Comparison of ENCODE assay signal across 1 cellular context in genomic region chr17:67016039-67016762, GRCh38.
TF ChIP-seq lines count a peak whose summit lies in the region.

No MANE protein-coding gene starts in this region.

TF ChIP-seq in SK-N-SH, 30 proteins besides CTCF, POLR2A, EP300 and RAD21 (continued from another document):
- no peak for TF ChIP-seq REST (IDR thresholded peaks at IDR 0.05; ENCODE audit: low read depth, low read length)
- TF ChIP-seq GATA2 (CRISPR knock-in tag; IDR thresholded peaks at IDR 0.05) = no peak
- no peak for TF ChIP-seq MXI1 (IDR thresholded peaks at IDR 0.05; ENCODE audit: low read depth, low read length)
- TF ChIP-seq NFIC (IDR thresholded peaks at IDR 0.05; ENCODE audit: borderline replicate concordance) = no peak
